In the genomic region with DNA sequence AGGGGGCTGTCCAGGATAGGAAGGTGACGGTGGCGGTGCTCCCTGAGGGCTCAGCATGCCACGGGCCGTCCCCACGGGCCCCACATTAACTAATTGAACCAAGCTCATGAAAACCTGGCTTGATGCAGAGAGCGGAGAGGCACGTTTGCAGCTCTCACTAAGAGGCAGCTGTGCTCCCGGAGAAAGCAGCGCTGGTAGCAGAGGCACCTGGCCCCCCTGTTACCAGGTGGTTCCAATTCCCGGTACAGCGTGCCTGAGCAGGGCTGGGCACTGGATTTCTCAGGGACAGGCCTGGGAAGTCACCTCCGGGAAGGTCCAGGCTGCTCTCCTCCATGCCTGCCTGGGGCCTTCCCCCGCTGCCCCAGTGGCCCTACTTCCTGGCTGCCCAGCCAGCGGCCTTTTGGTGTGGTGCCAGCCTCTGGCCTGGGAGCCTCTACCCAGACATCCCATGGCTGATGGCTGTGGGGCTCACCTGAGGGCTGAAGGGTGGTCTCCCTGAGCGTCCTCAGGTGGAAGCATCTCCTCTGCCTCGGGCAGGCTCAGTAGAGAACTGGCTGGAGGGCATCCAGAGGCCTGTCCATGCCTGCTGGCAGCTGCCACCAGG, we compare ENCODE assay signal across 10 cellular contexts. TPM values are rescaled to one million over a fixed set of nuclear protein-coding genes. Genes with fewer than 3 reads are reported as not detected.
DNase-seq lines count a peak whose midpoint lies in the region; ATAC-seq and TF ChIP-seq lines count a peak whose summit lies in the region.
"Had no signal": no experiment of that assay in that cellular context is flagged by ENCODE, and none has a peak within 500 bp of the region (broad histone marks: within the 10 kb centered on the region; RNA-seq: fewer than 3 reads in every experiment).

No MANE protein-coding gene starts in this region.

- POLR2A ChIA-PET in activated B cell treated with CpG ODN at 0.5 μM for 24 hours (lab: Charles Lee): interaction anchor here (0.5 to 1.1 kb wide), 4 partner anchors 46 to 453 kb away, joined by 3 to 5 read pairs (median 3); a partner anchor contains a TSS

- H3K9me3 Mint-ChIP-seq in activated B cell treated with CpG ODN at 0.5 μM for 24 hours: no peaks in the 10 kb centered on the region

- CTCF ChIA-PET in activated B cell treated with CpG ODN at 0.5 μM for 24 hours (lab: Charles Lee): interaction anchor here (1.5 kb wide), 1 partner anchor 85 kb away, joined by 3 read pairs; no protein-coding TSS in a partner anchor

- intact Hi-C loops in activated B cell treated with CpG ODN at 0.5 μM for 24 hours (cut with micrococcal nuclease): loop anchor here (2.0 to 10.0 kb wide), 2 partner anchors 17 to 549 kb away; a partner anchor contains a TSS
- intact Hi-C loops in left ventricle myocardium superior (cut with micrococcal nuclease): no loop called here
- intact Hi-C loops in spleen (cut with DNase I; ENCODE audit: low total_unique reads): no loop called here

- 62 to 73% (median 71%) methylated on average over 10 to 16 of the region's 16 CpGs for WGBS in spleen, 5 donors

- H3K4me1 Mint-ChIP-seq in activated B cell treated with CpG ODN at 0.5 μM for 24 hours: peaks cover 41% of the 10 kb centered on the region

- H3K27me3 ChIP-seq in spleen (replicated peaks in 1 of 7): peaks cover 0 to 63% (median 13%) of the 10 kb centered on the region in 7 donors

- H3K4me3 ChIP-seq in spleen: peak overlapping the region; percentile 27 to 81 (median 50)

- H3K36me3 ChIP-seq in spleen: peaks cover 0 to 8% (median 0%) of the 10 kb centered on the region in 6 donors

- peak overlapping the region; percentile 85 for H3K4me3 Mint-ChIP-seq in activated B cell treated with CpG ODN at 0.5 μM for 24 hours

- no peak overlapping the region for H3K27ac Mint-ChIP-seq in activated B cell treated with CpG ODN at 0.5 μM for 24 hours

- H3K27me3 Mint-ChIP-seq in activated B cell treated with CpG ODN at 0.5 μM for 24 hours: no peaks in the 10 kb centered on the region

- H3K9me3 ChIP-seq in spleen: no peaks in the 10 kb centered on the region

- H3K4me1 ChIP-seq in spleen: peaks cover 15 to 56% (median 38%) of the 10 kb centered on the region in 6 donors

- peak; percentile 9 for DNase-seq in NCI-H2029 (lab: John Stamatoyannopoulos, UW)
- no peak for DNase-seq in NCI-H2029 treated with DMSO at 0.1 percent for 48 hours (lab: John Stamatoyannopoulos, UW)
- DNase-seq in activated B cell treated with CpG ODN at 0.5 μM for 24 hours: no peak
- no peak for DNase-seq in left ventricle myocardium superior
- peak; percentile 80 for DNase-seq in spleen
- no peak for DNase-seq in globus pallidus (ENCODE audit: low spot score)
- DNase-seq in NCI-H446 (lab: John Stamatoyannopoulos, UW): no peak
- DNase-seq: NCI-H2081 had no signal

- no peak for ATAC-seq in activated B cell treated with CpG ODN at 0.5 μM for 24 hours (ENCODE audit: low read depth)
- ATAC-seq in left ventricle myocardium superior: peak; percentile 23
- ATAC-seq in GM21360 (IDR thresholded peaks at IDR 0.05; ENCODE audit: unreplicated experiment): no peak

- peaks cover 3% of the 10 kb centered on the region for H3K36me3 Mint-ChIP-seq in activated B cell treated with CpG ODN at 0.5 μM for 24 hours (ENCODE audit: low read depth)

- H3K27ac ChIP-seq in spleen: peak overlapping the region in 3 of 8 donors; percentile 86 to 90 (median 88)

- no peak for TF ChIP-seq POLR2A in spleen (IDR thresholded peaks at IDR 0.05)

- TF ChIP-seq CTCF in activated B cell treated with CpG ODN at 0.5 μM for 24 hours (IDR thresholded peaks at IDR 0.05): no peak
- TF ChIP-seq CTCF in spleen (IDR thresholded peaks at IDR 0.05 in 8 of 11, conservative IDR thresholded peaks at IDR 0.05 in 3 of 11): no peak

RNA-seq across cellular contexts. Expression of a gene that starts 1.2 kb away (rescaled TPM):
- total RNA-seq in activated B cell treated with CpG ODN at 0.5 μM for 24 hours (6.5 and 8.6 TPM in 2 replicates), left ventricle myocardium superior (49.7 TPM), spleen (10 to 100 TPM; 10.9 to 21.6 (median 18.3) TPM)
- 1 to 10 TPM; 3.3 to 6.5 (median 3.6) TPM for polyA plus RNA-seq in spleen

RNA-seq across cellular contexts. Expression of a gene that starts 1.7 kb away (rescaled TPM):
- total RNA-seq in activated B cell treated with CpG ODN at 0.5 μM for 24 hours (not detected in 2 replicates), left ventricle myocardium superior (not detected), spleen (under 1 TPM in 3 of 7 donors, not detected in 4; 0.10 to 0.16 (median 0.15) TPM)
- under 1 TPM; 0.02 to 0.28 (median 0.19) TPM for polyA plus RNA-seq in spleen
- total RNA-seq: A172 had no signal

RNA-seq across cellular contexts. Expression of a gene that starts 45.5 kb away (rescaled TPM):
- total RNA-seq in activated B cell treated with CpG ODN at 0.5 μM for 24 hours (59.4 and 59.7 TPM in 2 replicates), left ventricle myocardium superior (34.8 TPM), spleen (10 to 100 TPM; 28.7 to 58.1 (median 42.2) TPM)
- 10 to 100 TPM; 42.5 to 94.4 (median 66.2) TPM for polyA plus RNA-seq in spleen

Comparison
In these comparisons a context has a peak if more than half of its experiments do, and no peak if none do; other contexts are left out.
1. DNase-seq: peak in NCI-H2029 (single experiment) and spleen (single experiment); none in NCI-H2029 treated with DMSO at 0.1 percent for 48 hours (single experiment), activated B cell treated with CpG ODN at 0.5 μM for 24 hours (single experiment), left ventricle myocardium superior (single experiment), globus pallidus (single experiment) and NCI-H446 (0 of 2).